In genomic region chr10:110400173-110400947, GRCh38 we compare ENCODE assay signal across 24 cellular contexts.
DNase-seq lines count a peak whose midpoint lies in the region; ATAC-seq, FAIRE-seq and TF ChIP-seq lines count a peak whose summit lies in the region.
"Had no signal": no experiment of that assay in that cellular context is flagged by ENCODE, and none has a peak within 500 bp of the region (broad histone marks: within the 10 kb centered on the region; RNA-seq: fewer than 3 reads in every experiment).

No MANE protein-coding gene starts in this region.

- ATAC-seq in HG03025 (IDR thresholded peaks at IDR 0.05; ENCODE audit: low FRiP score, unreplicated experiment), result no peak
- ATAC-seq: activated CD4-positive, CD25-positive, alpha-beta regulatory T cell treated with anti-CD3 and anti-CD28 coated beads, Interleukin-2, amount 50 U/mL, for 24 hours; activated CD8-positive, alpha-beta T cell treated with anti-CD3 and anti-CD28 coated beads for 36 hours; left lung had no signal

- H4K20me1 ChIP-seq in astrocyte (ENCODE audit: insufficient read depth, low read length), result no peaks in the 10 kb centered on the region

- H3K4me2 ChIP-seq in astrocyte (ENCODE audit: low read length), result no peak overlapping the region
- H3K4me2 ChIP-seq: neural progenitor cell had no signal

- POLR2A ChIA-PET in HEK293T (lab: Yijun Ruan, JAX), result no interaction called here

- H3K4me1 ChIP-seq in astrocyte (ENCODE audit: insufficient read depth, low read length) (peaks cover 35% of the 10 kb centered on the region), kidney (ENCODE audit: control insufficient read depth in 1 of 2, insufficient read depth in 1 of 2, low read depth in 1 of 2, low read length in 2 of 2) (peaks cover 13 to 16% of the 10 kb centered on the region in 2 donors)

- FAIRE-seq in astrocyte (lab: Jason Lieb, UNC), result no peak
- no peak for FAIRE-seq in kidney (lab: Jason Lieb, UNC)

- H3K79me2 ChIP-seq in astrocyte (ENCODE audit: insufficient read depth, low read length), result no peaks in the 10 kb centered on the region

- no peak overlapping the region for H3K4me3 Mint-ChIP-seq in astrocyte (ENCODE audit: unreplicated experiment)
- H3K4me3 Mint-ChIP-seq: activated CD8-positive, alpha-beta T cell treated with anti-CD3 and anti-CD28 coated beads for 36 hours; activated T-cell treated with anti-CD3 and anti-CD28 coated beads, Interleukin-2, amount 50 U/mL, for 24 hours; CD8-positive, alpha-beta memory T cell; H9 had no signal

- intact Hi-C loops in kidney (cut with DNase I), result no loop called here

- no peaks in the 10 kb centered on the region for H3K9me3 Mint-ChIP-seq in astrocyte (ENCODE audit: unreplicated experiment)
- H3K9me3 Mint-ChIP-seq: activated CD8-positive, alpha-beta T cell treated with anti-CD3 and anti-CD28 coated beads for 36 hours; activated T-cell treated with anti-CD3 and anti-CD28 coated beads, Interleukin-2, amount 50 U/mL, for 24 hours; CD8-positive, alpha-beta memory T cell; H9; neural progenitor cell had no signal

- H3K27ac Mint-ChIP-seq in astrocyte (ENCODE audit: unreplicated experiment), result peak overlapping the region; percentile 97
- H3K27ac Mint-ChIP-seq: activated CD8-positive, alpha-beta T cell treated with anti-CD3 and anti-CD28 coated beads for 36 hours; activated T-cell treated with anti-CD3 and anti-CD28 coated beads, Interleukin-2, amount 50 U/mL, for 24 hours; H9; neural progenitor cell had no signal

- TF ChIP-seq RAD21 in Ishikawa (IDR thresholded peaks at IDR 0.05; ENCODE audit: low read depth), result no peak

- no peak for TF ChIP-seq EP300 in Ishikawa (IDR thresholded peaks at IDR 0.05; ENCODE audit: borderline replicate concordance)

- peaks cover 29% of the 10 kb centered on the region for H3K4me1 Mint-ChIP-seq in astrocyte (ENCODE audit: low read depth, unreplicated experiment)

- H3K27ac ChIP-seq in astrocyte (ENCODE audit: low read depth, low read length) (peak overlapping the region; percentile 15), kidney (ENCODE audit: low read depth in 2 of 2, low read length in 2 of 2) (no peak overlapping the region)
- H3K27ac ChIP-seq: left lung, neural progenitor cell, upper lobe of left lung had no signal

- H3K9me3 ChIP-seq in astrocyte (ENCODE audit: insufficient read depth, low read depth, low read length) (no peaks in the 10 kb centered on the region), kidney (ENCODE audit: control insufficient read depth in 1 of 2, low read length in 2 of 2) (no peaks in the 10 kb centered on the region)
- H3K9me3 ChIP-seq: left lung, MG63, upper lobe of left lung had no signal

- no peak overlapping the region for H2AFZ ChIP-seq in astrocyte (ENCODE audit: low read depth, low read length)
- H2AFZ ChIP-seq: neural progenitor cell had no signal

- DNase-seq in EH (ENCODE audit: low read depth), result peak; percentile 31
- DNase-seq in astrocyte (ENCODE audit: low read depth), result no peak
- peak; percentile 45 for DNase-seq in kidney
- DNase-seq in activated naive CD4-positive, alpha-beta T cell treated with anti-CD3 and anti-CD28 coated beads, Interleukin-2, amount 50 U/mL, for 16 hours, result no peak
- no peak for DNase-seq in HEK293T (ENCODE audit: extremely low spot score)
- no peak for DNase-seq in NCI-H2196 treated with DMSO at 0.1 percent for 48 hours (lab: John Stamatoyannopoulos, UW; ENCODE audit: unreplicated experiment)
- DNase-seq: activated CD8-positive, alpha-beta T cell treated with anti-CD3 and anti-CD28 coated beads for 36 hours; activated naive CD4-positive, alpha-beta T cell treated with Interleukin-2 at 50 U/mL for 16 hours; activated T-cell treated with anti-CD3 and anti-CD28 coated beads, Interleukin-2, amount 50 U/mL, for 24 hours; CD8-positive, alpha-beta memory T cell; glutamatergic neuron; H9; left lung; NCI-H146; NCI-H748 treated with DMSO at 0.1 percent for 48 hours; OCI-M1; stimulated activated CD4-positive, alpha-beta T cell treated with anti-CD3 and anti-CD28 coated beads, Interleukin-4, amount 100 ng/mL, for 24 hours; T-helper 9 cell; upper lobe of left lung had no signal

- H3K27me3 ChIP-seq in astrocyte (ENCODE audit: insufficient read depth, low read length), result no peaks in the 10 kb centered on the region
- H3K27me3 ChIP-seq: left lung, MG63, neural progenitor cell, upper lobe of left lung had no signal

- TF ChIP-seq CTCF in astrocyte (IDR thresholded peaks at IDR 0.05; ENCODE audit: insufficient read depth, low read depth, low read length), result no peak
- TF ChIP-seq CTCF in kidney (IDR thresholded peaks at IDR 0.05; ENCODE audit: borderline replicate concordance, extremely low read depth, insufficient read depth), result no peak

- no peaks in the 10 kb centered on the region for H3K36me3 Mint-ChIP-seq in astrocyte (ENCODE audit: low read depth, unreplicated experiment)
- H3K36me3 Mint-ChIP-seq: CD8-positive, alpha-beta memory T cell; neural progenitor cell had no signal

- peaks cover 4% of the 10 kb centered on the region for H3K27me3 Mint-ChIP-seq in astrocyte (ENCODE audit: low read depth, unreplicated experiment)
- H3K27me3 Mint-ChIP-seq: activated CD8-positive, alpha-beta T cell treated with anti-CD3 and anti-CD28 coated beads for 36 hours; activated T-cell treated with anti-CD3 and anti-CD28 coated beads, Interleukin-2, amount 50 U/mL, for 24 hours; CD8-positive, alpha-beta memory T cell had no signal

- H3K9ac ChIP-seq in astrocyte (ENCODE audit: low read length), result no peak overlapping the region
- no peak overlapping the region for H3K9ac ChIP-seq in kidney (ENCODE audit: low read length in 2 of 2)
- H3K9ac ChIP-seq: neural progenitor cell had no signal

- no peaks in the 10 kb centered on the region for H3K36me3 ChIP-seq in astrocyte (ENCODE audit: insufficient read depth, low read length)
- H3K36me3 ChIP-seq in kidney (ENCODE audit: control insufficient read depth in 1 of 2, insufficient read depth in 2 of 2, low read length in 2 of 2), result no peaks in the 10 kb centered on the region
- H3K36me3 ChIP-seq: left lung, MG63, neural progenitor cell, upper lobe of left lung had no signal

- CTCF ChIA-PET in HEK293T (lab: Yijun Ruan, JAX), result no interaction called here

- H3K4me3 ChIP-seq in astrocyte (ENCODE audit: insufficient read depth, low read depth, low read length) (no peak overlapping the region), kidney (ENCODE audit: low read length in 2 of 2) (no peak overlapping the region)
- H3K4me3 ChIP-seq: left lung, MG63, neural progenitor cell, upper lobe of left lung had no signal

TF ChIP-seq in Ishikawa, 13 proteins besides CTCF, POLR2A, EP300 and RAD21:
- TF ChIP-seq NFIC (IDR thresholded peaks at IDR 0.05), result peak; percentile 74
- no peak for TF ChIP-seq ZBTB7A (IDR thresholded peaks at IDR 0.05; ENCODE audit: low read depth)

TF ChIP-seq in HEK293T, 16 proteins besides CTCF, POLR2A, EP300 and RAD21:
- TF ChIP-seq PKNOX1 (IDR thresholded peaks at IDR 0.05) (no peak), HDGF (IDR thresholded peaks at IDR 0.05; ENCODE audit: borderline replicate concordance) (no peak), FOXM1 (IDR thresholded peaks at IDR 0.05; ENCODE audit: borderline replicate concordance) (no peak)

Comparison
In these comparisons a context has a peak if more than half of its experiments do, and no peak if none do; other contexts are left out.
1. DNase-seq: peak in EH (single experiment) and kidney (single experiment); none in astrocyte (single experiment), activated naive CD4-positive, alpha-beta T cell treated with anti-CD3 and anti-CD28 coated beads, Interleukin-2, amount 50 U/mL, for 16 hours (single experiment), HEK293T (single experiment) and NCI-H2196 treated with DMSO at 0.1 percent for 48 hours (single experiment).